22 cellular contexts compared by ENCODE assay signal in genomic region chr2:101383016-101383541, GRCh38. TPM values are rescaled to one million over a fixed set of nuclear protein-coding genes. Genes with fewer than 3 reads are reported as not detected.
"Had no signal": no experiment of that assay in that cellular context is flagged by ENCODE, and none has a peak within 500 bp of the region (broad histone marks: within the 10 kb centered on the region; RNA-seq: fewer than 3 reads in every experiment).

No MANE protein-coding gene starts in this region.

- DNase-seq: Karpas-422, KG1, MM.1S, NCI-H1092 treated with DMSO at 0.1 percent for 48 hours, NCI-H1436, NCI-H187, NCI-H2029, NCI-H2081 treated with DMSO at 0.1 percent for 48 hours, NCI-H2171, NCI-H226, NCI-H446, NCI-H510A, NCI-H524 treated with DMSO at 0.1 percent for 48 hours, NCI-H69, NCI-H774, SHP77, SK-N-SH had no signal

- ATAC-seq: Panc1 had no signal

- H3K9me3 ChIP-seq: SK-N-SH had no signal

- H3K27ac ChIP-seq: HL-60, RWPE1 had no signal

- FAIRE-seq: HTR-8/SVneo had no signal

- H3K9ac ChIP-seq: SK-N-SH had no signal

- H3K4me2 ChIP-seq: SK-N-SH had no signal

RNA-seq across cellular contexts. Expression of gene CREG2, which starts 4.2 kb away (rescaled TPM):
- total RNA-seq: SK-MEL-5 had no signal
